In genomic region chrX:135185795-135186443, GRCh38 we compare ENCODE assay signal across 8 cellular contexts. TPM values are rescaled to one million over a fixed set of nuclear protein-coding genes. Genes with fewer than 3 reads are reported as not detected.
A peak's percentile ranks its signal among the peaks of the same experiment; 100 is the strongest.
DNase-seq lines count a peak whose midpoint lies in the region; ATAC-seq and TF ChIP-seq lines count a peak whose summit lies in the region.

No MANE protein-coding gene starts in this region.

- H3K4me1 Mint-ChIP-seq in chondrocyte (ENCODE audit: low read depth), result no peaks in the 10 kb centered on the region

- peak; percentile 86 for ATAC-seq in GM21526 (IDR thresholded peaks at IDR 0.05; ENCODE audit: low FRiP score, unreplicated experiment)
- no peak for ATAC-seq in GM19467 (IDR thresholded peaks at IDR 0.05; ENCODE audit: unreplicated experiment)

- peak; percentile 66 for TF ChIP-seq CTCF in chondrocyte (IDR thresholded peaks at IDR 0.05)

- peaks cover 9% of the 10 kb centered on the region for H3K9me3 Mint-ChIP-seq in chondrocyte (ENCODE audit: low read depth)

- H3K4me3 Mint-ChIP-seq in chondrocyte (ENCODE audit: unreplicated experiment), result no peak overlapping the region

- peak; percentile 3 for DNase-seq in activated CD4-positive, alpha-beta T cell treated with anti-CD3 and anti-CD28 coated beads for 24 hours (ENCODE audit: low read depth in 2 of 2)
- no peak for DNase-seq in activated CD4-positive, alpha-beta T cell treated with anti-CD3 and anti-CD28 coated beads for 1 hour
- DNase-seq in KBM-7, result peak; percentile 59
- DNase-seq in SKM-1 (lab: John Stamatoyannopoulos, UW; ENCODE audit: unreplicated experiment), result peak; percentile 0
- DNase-seq in chondrocyte (ENCODE audit: low spot score), result no peak
- DNase-seq in medulla oblongata (ENCODE audit: extremely low spot score), result peak; percentile 50

- H3K27me3 Mint-ChIP-seq in chondrocyte (ENCODE audit: low read depth), result no peaks in the 10 kb centered on the region

- no peak overlapping the region for H3K27ac Mint-ChIP-seq in chondrocyte (ENCODE audit: unreplicated experiment)

- H3K36me3 Mint-ChIP-seq in chondrocyte (ENCODE audit: low read depth), result no peaks in the 10 kb centered on the region

- in situ Hi-C loops in KBM-7 (cut with MboI; ENCODE audit: low pct_unique_long_range_greater_than_20kb, low sequenced_read_pairs), result loop anchor here (25.0 kb wide), 1 partner anchor 224 kb away; no protein-coding TSS in a partner anchor

RNA-seq across cellular contexts. Expression of gene CT55, which starts 14.7 kb away (rescaled TPM):
- not detected in 3 replicates for total RNA-seq in chondrocyte

Comparison
In these comparisons a context has a peak if more than half of its experiments do, and no peak if none do; other contexts are left out.
1. DNase-seq: peak in activated CD4-positive, alpha-beta T cell treated with anti-CD3 and anti-CD28 coated beads for 24 hours (2 of 2), KBM-7 (single experiment), SKM-1 (single experiment) and medulla oblongata (single experiment); none in activated CD4-positive, alpha-beta T cell treated with anti-CD3 and anti-CD28 coated beads for 1 hour (single experiment) and chondrocyte (single experiment).